In the genomic region with DNA sequence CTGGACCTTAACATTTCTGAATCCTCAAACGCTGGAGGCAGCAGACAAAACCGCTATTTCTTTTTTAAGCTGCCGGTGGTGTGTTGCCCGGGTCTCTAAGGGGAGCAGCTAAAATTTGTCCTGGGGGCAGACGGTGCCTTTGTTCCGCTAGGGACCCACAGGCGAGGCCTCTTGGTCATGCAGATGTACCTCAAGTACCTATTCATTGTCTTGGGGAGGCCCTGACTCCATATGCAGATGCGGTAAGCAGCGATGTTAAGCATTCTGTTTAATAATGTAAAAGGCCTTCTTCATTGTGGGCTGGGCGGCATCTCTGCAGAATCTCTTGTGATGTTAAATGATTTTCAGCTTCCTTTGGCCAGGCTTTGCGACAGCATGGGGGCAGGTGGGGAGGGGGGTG, we compare ENCODE assay signal across 21 cellular contexts.
"Had no signal": no experiment of that assay in that cellular context is flagged by ENCODE, and none has a peak within 500 bp of the region (broad histone marks: within the 10 kb centered on the region; RNA-seq: fewer than 3 reads in every experiment).

No MANE protein-coding gene starts in this region.

- H3K27ac Mint-ChIP-seq: activated CD8-positive, alpha-beta T cell treated with anti-CD3 and anti-CD28 coated beads, Interleukin-2, amount 10 ng/mL, durations not matched to agents 7 days and 5 days; activated naive CD4-positive, alpha-beta T cell treated with anti-CD3 and anti-CD28 coated beads, Interleukin-2, amount 50 U/mL, for 72 hours; activated T-helper 1 cell treated with anti-CD3 and anti-CD28 coated beads, Interleukin-12 subunit alpha, Interleukin-12 subunit beta, Interleukin-2, Interleukin-4 antibody, amounts not matched to agents 30 ng/mL and 10 ng/mL and 1 ng/mL, durations not matched to agents 14 hours and 24 hours and 36 hours; immature natural killer cell; naive thymus-derived CD4-positive, alpha-beta T cell; progenitor cell of endocrine pancreas had no signal

- H3K9me3 Mint-ChIP-seq: activated naive CD4-positive, alpha-beta T cell treated with anti-CD3 and anti-CD28 coated beads, Interleukin-2, amount 50 U/mL, for 72 hours; activated T-helper 1 cell treated with anti-CD3 and anti-CD28 coated beads, Interleukin-12 subunit alpha, Interleukin-12 subunit beta, Interleukin-2, Interleukin-4 antibody, amounts not matched to agents 30 ng/mL and 10 ng/mL and 1 ng/mL, durations not matched to agents 14 hours and 24 hours and 36 hours; brain; naive thymus-derived CD4-positive, alpha-beta T cell had no signal

- H3K4me3 Mint-ChIP-seq: activated CD8-positive, alpha-beta T cell treated with anti-CD3 and anti-CD28 coated beads, Interleukin-2, amount 10 ng/mL, durations not matched to agents 7 days and 5 days; activated T-helper 1 cell treated with anti-CD3 and anti-CD28 coated beads, Interleukin-12 subunit alpha, Interleukin-12 subunit beta, Interleukin-2, Interleukin-4 antibody, amounts not matched to agents 30 ng/mL and 10 ng/mL and 1 ng/mL, durations not matched to agents 14 hours and 24 hours and 36 hours; immature natural killer cell; naive thymus-derived CD4-positive, alpha-beta T cell had no signal

- H3K4me3 ChIP-seq: lung, testis, uterus had no signal

- H3K36me3 Mint-ChIP-seq: activated naive CD4-positive, alpha-beta T cell treated with anti-CD3 and anti-CD28 coated beads, Interleukin-2, amount 50 U/mL, for 72 hours; brain; immature natural killer cell; naive thymus-derived CD4-positive, alpha-beta T cell had no signal

- ATAC-seq: activated CD8-positive, alpha-beta T cell treated with anti-CD3 and anti-CD28 coated beads, Interleukin-2, amount 10 ng/mL, durations not matched to agents 7 days and 5 days; activated naive CD4-positive, alpha-beta T cell treated with anti-CD3 and anti-CD28 coated beads, Interleukin-2, amount 50 U/mL, for 72 hours; left lobe of liver; naive thymus-derived CD4-positive, alpha-beta T cell had no signal

- H3K27ac ChIP-seq: testis, uterus, WERI-Rb-1 had no signal

- DNase-seq: activated CD4-positive, alpha-beta T cell treated with anti-CD3 and anti-CD28 coated beads for 1 hour; activated CD4-positive, alpha-beta T cell treated with anti-CD3 and anti-CD28 coated beads, Interleukin-2, amount 50 U/mL, for 1 hour; activated CD8-positive, alpha-beta T cell treated with anti-CD3 and anti-CD28 coated beads, Interleukin-2, amount 10 ng/mL, durations not matched to agents 7 days and 5 days; activated gamma-delta T cell treated with Interleukin-2 at 50 U/mL for 16 hours; erythroblast; foreskin fibroblast; immature natural killer cell; naive thymus-derived CD4-positive, alpha-beta T cell; retina; stimulated activated CD4-positive, alpha-beta T cell treated with anti-CD3 and anti-CD28 coated beads, Interleukin-4, amount 100 ng/mL, for 1 hour; stimulated activated naive CD4-positive, alpha-beta T cell; testis; trophoblast cell; uterus; WERI-Rb-1 had no signal

- H3K27me3 ChIP-seq: testis, uterus had no signal

- H3K9me3 ChIP-seq: testis, uterus had no signal

- H3K36me3 ChIP-seq: uterus, WERI-Rb-1 had no signal

- H3K4me1 ChIP-seq: testis, uterus had no signal
